In genomic region chr3:183215591-183216202, GRCh38 we compare ENCODE assay signal across 26 cellular contexts. TPM values are rescaled to one million over a fixed set of nuclear protein-coding genes. Genes with fewer than 3 reads are reported as not detected.
"Had no signal": no experiment of that assay in that cellular context is flagged by ENCODE, and none has a peak within 500 bp of the region (broad histone marks: within the 10 kb centered on the region; RNA-seq: fewer than 3 reads in every experiment).

No MANE protein-coding gene starts in this region.

- H3K27ac Mint-ChIP-seq: activated CD4-positive, alpha-beta T cell treated with anti-CD3 and anti-CD28 coated beads, Interleukin-2, amount 10 ng/mL, durations not matched to agents 24 days and 14 days; activated CD8-positive, alpha-beta T cell treated with anti-CD3 and anti-CD28 coated beads for 36 hours; activated naive CD4-positive, alpha-beta T cell treated with anti-CD3 and anti-CD28 coated beads, Interleukin-2, amount 50 U/mL, for 24 hours; activated T-cell treated with anti-CD3 and anti-CD28 coated beads, Interleukin-2, amount 50 U/mL, for 24 hours; activated T-helper 2 cell treated with anti-CD3 and anti-CD28 coated beads, Interferon-gamma antibody, Interleukin-2, Interleukin-4, amounts not matched to agents 10 μg/mL and 5 μg/mL and 100 μg/mL, durations not matched to agents 14 hours and 24 hours and 36 hours had no signal

- H3K4me3 ChIP-seq: cardiac muscle cell, K562, MG63, SJCRH30, SK-N-MC had no signal

- H3K27me3 Mint-ChIP-seq: activated CD8-positive, alpha-beta T cell treated with anti-CD3 and anti-CD28 coated beads for 36 hours; activated naive CD4-positive, alpha-beta T cell treated with anti-CD3 and anti-CD28 coated beads, Interleukin-2, amount 50 U/mL, for 24 hours; activated T-cell treated with anti-CD3 and anti-CD28 coated beads, Interleukin-2, amount 50 U/mL, for 24 hours; central memory CD8-positive, alpha-beta T cell had no signal

- H3K27ac ChIP-seq: brain microvascular endothelial cell, cardiac muscle cell, SJCRH30, SK-N-MC had no signal

- H3K4me1 ChIP-seq: SJCRH30 had no signal

- DNase-seq: activated CD4-positive, alpha-beta T cell treated with anti-CD3 and anti-CD28 coated beads, Interleukin-2, amount 10 ng/mL, durations not matched to agents 24 days and 14 days; activated CD4-positive, alpha-beta T cell treated with anti-CD3 and anti-CD28 coated beads, Interleukin-2, amount 50 U/mL, for 4 hours; activated CD8-positive, alpha-beta T cell treated with anti-CD3 and anti-CD28 coated beads for 36 hours; activated gamma-delta T cell; activated naive CD4-positive, alpha-beta T cell treated with Interleukin-2 at 50 U/mL for 16 hours; activated T-cell treated with anti-CD3 and anti-CD28 coated beads, Interleukin-2, amount 50 U/mL, for 24 hours; anterior cingulate cortex; brain microvascular endothelial cell; MG63; NCI-H1092; NCI-H1436 treated with DMSO at 0.1 percent for 48 hours; NCI-H1694 treated with DMSO at 0.1 percent for 48 hours; NCI-H2029; NCI-H345; NCI-H524 treated with DMSO at 0.1 percent for 48 hours; SHP77; SJCRH30; T1000 had no signal

- H3K27me3 ChIP-seq: brain microvascular endothelial cell, cardiac muscle cell, SJCRH30 had no signal

- H3K36me3 ChIP-seq: brain microvascular endothelial cell, MG63, SJCRH30 had no signal

- H3K9me3 ChIP-seq: MG63, SJCRH30 had no signal

- H3K4me1 Mint-ChIP-seq: central memory CD8-positive, alpha-beta T cell had no signal

- H3K9me3 Mint-ChIP-seq: activated naive CD4-positive, alpha-beta T cell treated with anti-CD3 and anti-CD28 coated beads, Interleukin-2, amount 50 U/mL, for 24 hours; central memory CD8-positive, alpha-beta T cell had no signal

- ATAC-seq: activated CD8-positive, alpha-beta T cell treated with anti-CD3 and anti-CD28 coated beads for 36 hours; K562; Panc1 had no signal

- H3K4me3 Mint-ChIP-seq: activated CD4-positive, alpha-beta T cell treated with anti-CD3 and anti-CD28 coated beads, Interleukin-2, amount 10 ng/mL, durations not matched to agents 24 days and 14 days; activated CD8-positive, alpha-beta T cell treated with anti-CD3 and anti-CD28 coated beads for 36 hours; activated naive CD4-positive, alpha-beta T cell treated with anti-CD3 and anti-CD28 coated beads, Interleukin-2, amount 50 U/mL, for 24 hours; activated T-cell treated with anti-CD3 and anti-CD28 coated beads, Interleukin-2, amount 50 U/mL, for 24 hours; central memory CD8-positive, alpha-beta T cell had no signal

- H3K36me3 Mint-ChIP-seq: activated naive CD4-positive, alpha-beta T cell treated with anti-CD3 and anti-CD28 coated beads, Interleukin-2, amount 50 U/mL, for 24 hours had no signal

RNA-seq across cellular contexts. Expression of gene LAMP3, which starts 53.2 kb away (rescaled TPM):
- total RNA-seq: RPMI7951 had no signal
- polyA plus RNA-seq: cardiac muscle cell had no signal
